ENCODE assay signal across 9 cellular contexts in genomic region chr6:44052419-44053011, GRCh38.
DNase-seq lines count a peak whose midpoint lies in the region; ATAC-seq and TF ChIP-seq lines count a peak whose summit lies in the region.
"Had no signal": no experiment of that assay in that cellular context is flagged by ENCODE, and none has a peak within 500 bp of the region (broad histone marks: within the 10 kb centered on the region; RNA-seq: fewer than 3 reads in every experiment).

No MANE protein-coding gene starts in this region.

- DNase-seq in AG09309 (ENCODE audit: low read depth) (peak; percentile 63), PC-3 (peak; percentile 56), fibroblast of gingiva (ENCODE audit: low read depth) (peak; percentile 93), natural killer cell (no peak), posterior vena cava (ENCODE audit: low spot score) (no peak), NCI-H2227 treated with DMSO at 0.1 percent for 48 hours (lab: John Stamatoyannopoulos, UW) (no peak), NCI-H2171 treated with DMSO at 0.1 percent for 48 hours (lab: John Stamatoyannopoulos, UW) (no peak)
- DNase-seq in activated CD4-positive, alpha-beta T cell treated with anti-CD3 and anti-CD28 coated beads, Interleukin-2, amount 50 U/mL, for 4 hours = no peak
- DNase-seq: activated T-cell treated with anti-CD3 and anti-CD28 coated beads for 4 hours had no signal

- H3K9ac ChIP-seq in PC-3 (ENCODE audit: low read length) = peak overlapping the region; percentile 71

- POLR2A ChIA-PET in PC-3 (lab: Charles Lee; ENCODE audit: unreplicated experiment) = no interaction called here

- H3K4me3 ChIP-seq in AG09309 (ENCODE audit: control insufficient read depth, low read depth, low read length) (no peak overlapping the region), PC-3 (ENCODE audit: low read length) (no peak overlapping the region)

- no peak overlapping the region for H3K27ac Mint-ChIP-seq in natural killer cell

- CTCF ChIA-PET in PC-3 (lab: Charles Lee) = no interaction called here

- no peaks in the 10 kb centered on the region for H3K9me2 ChIP-seq in PC-3 (replicated peaks; ENCODE audit: low read length)

- no peaks in the 10 kb centered on the region for H3K36me3 Mint-ChIP-seq in natural killer cell

- peaks cover 86% of the 10 kb centered on the region for H3K4me1 ChIP-seq in PC-3 (ENCODE audit: insufficient read depth, low read length)

- H3K4me3 Mint-ChIP-seq in natural killer cell = no peak overlapping the region

- TF ChIP-seq CTCF in AG09309 (IDR thresholded peaks at IDR 0.05; ENCODE audit: control insufficient read depth, insufficient read depth, low read depth, low read length, missing control alignments) (no peak), PC-3 (conservative IDR thresholded peaks at IDR 0.05; ENCODE audit: low read depth, low read length) (no peak), natural killer cell (IDR thresholded peaks at IDR 0.05) (no peak)

- peaks cover 0 to 3% of the 10 kb centered on the region in 2 donors for H3K27me3 Mint-ChIP-seq in natural killer cell (ENCODE audit: low read depth in 2 of 2)

- no peaks in the 10 kb centered on the region for H3K27me3 ChIP-seq in PC-3 (ENCODE audit: low read length)

- no peaks in the 10 kb centered on the region for H3K9me3 Mint-ChIP-seq in natural killer cell

- H3K36me3 ChIP-seq in PC-3 (ENCODE audit: low read depth, low read length) = no peaks in the 10 kb centered on the region

- no peaks in the 10 kb centered on the region for H3K79me2 ChIP-seq in PC-3 (ENCODE audit: low read length)

- no peaks in the 10 kb centered on the region for H3K9me3 ChIP-seq in PC-3 (ENCODE audit: low read length)

- peaks cover 0 to under 1% of the 10 kb centered on the region in 2 donors for H3K4me1 Mint-ChIP-seq in natural killer cell

- intact Hi-C loops in PC-3 (cut with micrococcal nuclease) (loop anchor here (5.0 kb wide), 1 partner anchor 40 kb away; no protein-coding TSS in a partner anchor), natural killer cell (cut with micrococcal nuclease) (no loop called here), posterior vena cava (cut with DNase I) (no loop called here)

- peaks cover 9% of the 10 kb centered on the region for H3F3A ChIP-seq in PC-3 (ENCODE audit: low read length, unreplicated experiment)

- peak overlapping the region; percentile 96 for H3K27ac ChIP-seq in PC-3 (ENCODE audit: low read length)

- no peak overlapping the region for H3K4me2 ChIP-seq in PC-3 (ENCODE audit: low read length)

- no peaks in the 10 kb centered on the region for H4K20me1 ChIP-seq in PC-3 (ENCODE audit: low read length)

- no peak for ATAC-seq in PC-3
- ATAC-seq in natural killer cell = peak in 2 of 3 donors; percentile 34 to 55

- H2AFZ ChIP-seq in PC-3 (ENCODE audit: low read length) = no peak overlapping the region

- no TSS peak for BruUV-seq in PC-3 (replicated peaks; lab: Mats Ljungman, UMichigan)

Comparison
In these comparisons a context has a peak if more than half of its experiments do, and no peak if none do; other contexts are left out.
1. DNase-seq: peak in AG09309 (single experiment), PC-3 (single experiment) and fibroblast of gingiva (single experiment); none in natural killer cell (single experiment), posterior vena cava (single experiment), activated CD4-positive, alpha-beta T cell treated with anti-CD3 and anti-CD28 coated beads, Interleukin-2, amount 50 U/mL, for 4 hours (0 of 2), NCI-H2227 treated with DMSO at 0.1 percent for 48 hours (single experiment) and NCI-H2171 treated with DMSO at 0.1 percent for 48 hours (single experiment).